ENCODE assay signal across 21 cellular contexts in the genomic region with DNA sequence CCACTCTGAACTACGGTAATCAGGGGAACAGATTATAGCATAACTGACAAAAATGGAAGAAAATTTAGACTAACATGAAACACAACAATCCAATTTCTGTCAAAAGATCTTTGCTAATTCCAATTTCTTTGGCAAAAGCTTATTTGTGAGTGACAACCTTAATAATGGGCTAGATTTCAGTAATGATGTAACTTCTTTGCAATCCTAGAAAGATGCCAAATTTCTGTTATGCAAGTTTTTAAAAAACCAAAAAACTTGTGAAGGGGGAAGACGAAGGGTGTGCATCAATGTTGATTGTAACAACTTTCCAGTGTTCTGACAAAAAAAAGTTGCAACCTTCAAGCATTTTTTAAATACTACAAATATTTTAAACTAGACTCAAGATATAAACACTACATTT. TPM values are rescaled to one million over a fixed set of nuclear protein-coding genes. Genes with fewer than 3 reads are reported as not detected.
A peak's percentile ranks its signal among the peaks of the same experiment; 100 is the strongest.
DNase-seq lines count a peak whose midpoint lies in the region; ATAC-seq and TF ChIP-seq lines count a peak whose summit lies in the region.
"Had no signal": no experiment of that assay in that cellular context is flagged by ENCODE, and none has a peak within 500 bp of the region (broad histone marks: within the 10 kb centered on the region; RNA-seq: fewer than 3 reads in every experiment).

No MANE protein-coding gene starts in this region.

- H3K27ac Mint-ChIP-seq in WTC11 = peak overlapping the region; percentile 71; the same call in 1 of the 2 replicates
- H3K27ac Mint-ChIP-seq: activated naive CD8-positive, alpha-beta T cell treated with anti-CD3 and anti-CD28 coated beads, Interleukin-2, amount 50 U/mL, for 24 hours; dendritic cell treated with granulocyte-macrophage colony-stimulating factor and Interleukin-4, amounts not matched to agents 40 ng/mL and 50 ng/mL, for 4 days; T-helper 2 cell treated with Interferon-gamma antibody and Interleukin-4, amounts not matched to agents 5 μg/mL and 100 μg/mL, for 36 hours had no signal

- intact Hi-C loops in Right ventricle myocardium inferior (cut with DNase I) = loop anchor here (5.0 to 10.0 kb wide), 2 partner anchors 193 to 335 kb away; no protein-coding TSS in a partner anchor
- intact Hi-C loops in cardiac septum (cut with DNase I) = loop anchor here (5.0 kb wide), 1 partner anchor 195 kb away; no protein-coding TSS in a partner anchor

- peak; percentile 38 for ATAC-seq in Right ventricle myocardium inferior
- ATAC-seq in WTC11 = no peak
- ATAC-seq in HG03439 (IDR thresholded peaks at IDR 0.05; ENCODE audit: unreplicated experiment) = no peak
- ATAC-seq: A549; activated naive CD8-positive, alpha-beta T cell treated with anti-CD3 and anti-CD28 coated beads, Interleukin-2, amount 50 U/mL, for 24 hours; foreskin keratinocyte; stimulated activated naive CD8-positive, alpha-beta T cell treated with anti-CD3 and anti-CD28 coated beads, Interleukin-15, amount 100 ng/mL, for 72 hours had no signal

- peaks cover 47% of the 10 kb centered on the region for H3K36me3 ChIP-seq in HAP-1 (replicated peaks)

- CTCF ChIA-PET in WTC11 (lab: Charles Lee) = interaction anchor here (0.7 to 1.3 kb wide), 5 partner anchors 21 to 355 kb away, joined by 3 to 6 read pairs (median 4); no protein-coding TSS in a partner anchor

- H3K9me3 Mint-ChIP-seq in WTC11 = no peaks in the 10 kb centered on the region
- H3K9me3 Mint-ChIP-seq: activated naive CD8-positive, alpha-beta T cell treated with anti-CD3 and anti-CD28 coated beads, Interleukin-2, amount 50 U/mL, for 24 hours; dendritic cell treated with granulocyte-macrophage colony-stimulating factor and Interleukin-4, amounts not matched to agents 40 ng/mL and 50 ng/mL, for 4 days; stimulated activated naive CD8-positive, alpha-beta T cell treated with anti-CD3 and anti-CD28 coated beads, Interleukin-15, amount 100 ng/mL, for 72 hours; T-helper 2 cell treated with Interferon-gamma antibody and Interleukin-4, amounts not matched to agents 5 μg/mL and 100 μg/mL, for 36 hours had no signal

- H3K27me3 ChIP-seq in HAP-1 (ENCODE audit: low read depth) = no peaks in the 10 kb centered on the region
- H3K27me3 ChIP-seq: foreskin keratinocyte had no signal

- H3K36me3 Mint-ChIP-seq in WTC11 = peaks cover 29% of the 10 kb centered on the region

- peaks cover 18% of the 10 kb centered on the region for H3K4me1 Mint-ChIP-seq in WTC11

- H3K9me3 ChIP-seq in HAP-1 = no peaks in the 10 kb centered on the region
- H3K9me3 ChIP-seq: A549 had no signal

- no peak overlapping the region for H3K4me3 Mint-ChIP-seq in WTC11
- H3K4me3 Mint-ChIP-seq: activated naive CD8-positive, alpha-beta T cell treated with anti-CD3 and anti-CD28 coated beads, Interleukin-2, amount 50 U/mL, for 24 hours; dendritic cell treated with granulocyte-macrophage colony-stimulating factor and Interleukin-4, amounts not matched to agents 40 ng/mL and 50 ng/mL, for 4 days; stimulated activated naive CD8-positive, alpha-beta T cell treated with anti-CD3 and anti-CD28 coated beads, Interleukin-15, amount 100 ng/mL, for 72 hours; T-helper 2 cell treated with Interferon-gamma antibody and Interleukin-4, amounts not matched to agents 5 μg/mL and 100 μg/mL, for 36 hours had no signal

- no peak overlapping the region for H3K4me3 ChIP-seq in fibroblast of the aortic adventitia (ENCODE audit: low read depth, low read length)
- no peak overlapping the region for H3K4me3 ChIP-seq in HAP-1
- H3K4me3 ChIP-seq: A549 had no signal

- DNase-seq in Right ventricle myocardium inferior (ENCODE audit: missing footprints) = no peak
- DNase-seq in cardiac septum (ENCODE audit: low spot score) = no peak
- no peak for DNase-seq in WTC11 (ENCODE audit: low spot score)
- DNase-seq in fibroblast of the aortic adventitia (ENCODE audit: low read depth) = peak; percentile 76
- peak; percentile 6 for DNase-seq in stromal cell of bone marrow (ENCODE audit: low read depth)
- DNase-seq in HAP-1 (ENCODE audit: low spot score in 2 of 2) = no peak
- DNase-seq in activated CD4-positive, alpha-beta T cell treated with anti-CD3 and anti-CD28 coated beads for 4 hours = no peak
- DNase-seq: activated CD4-positive, alpha-beta T cell treated with anti-CD3 and anti-CD28 coated beads, Interleukin-2, amount 50 U/mL, for 4 hours; activated gamma-delta T cell; activated naive CD8-positive, alpha-beta T cell treated with anti-CD3 and anti-CD28 coated beads, Interleukin-2, amount 50 U/mL, for 24 hours; foreskin keratinocyte; islet precursor cell; NCI-H1436 treated with DMSO at 0.1 percent for 48 hours; nucleus accumbens; stimulated activated CD4-positive, alpha-beta T cell treated with anti-CD3 and anti-CD28 coated beads, Interleukin-4, amount 100 ng/mL, for 4 hours; stimulated activated naive CD8-positive, alpha-beta T cell treated with anti-CD3 and anti-CD28 coated beads, Interleukin-15, amount 100 ng/mL, for 72 hours; trophoblast cell had no signal

- TF ChIP-seq CTCF in WTC11 (IDR thresholded peaks at IDR 0.05) (no peak), fibroblast of the aortic adventitia (IDR thresholded peaks at IDR 0.05; ENCODE audit: insufficient read depth, low read length) (no peak)

- POLR2A ChIA-PET in WTC11 (lab: Charles Lee) = no interaction called here

- H3K4me1 ChIP-seq in HAP-1 = peaks cover 16% of the 10 kb centered on the region
- H3K4me1 ChIP-seq: foreskin keratinocyte had no signal

- no peaks in the 10 kb centered on the region for H3K27me3 Mint-ChIP-seq in WTC11 (ENCODE audit: low read depth)
- H3K27me3 Mint-ChIP-seq: activated naive CD8-positive, alpha-beta T cell treated with anti-CD3 and anti-CD28 coated beads, Interleukin-2, amount 50 U/mL, for 24 hours; dendritic cell treated with granulocyte-macrophage colony-stimulating factor and Interleukin-4, amounts not matched to agents 40 ng/mL and 50 ng/mL, for 4 days; stimulated activated naive CD8-positive, alpha-beta T cell treated with anti-CD3 and anti-CD28 coated beads, Interleukin-15, amount 100 ng/mL, for 72 hours had no signal

- in situ Hi-C loops in HAP-1 (cut with MboI; ENCODE audit: low sequenced_read_pairs) = loop anchor here (5.0 kb wide), 1 partner anchor 410 kb away; no protein-coding TSS in a partner anchor

TF ChIP-seq in WTC11, 78 proteins besides CTCF, POLR2A, EP300 and RAD21:
- TF ChIP-seq, protein P1, sequence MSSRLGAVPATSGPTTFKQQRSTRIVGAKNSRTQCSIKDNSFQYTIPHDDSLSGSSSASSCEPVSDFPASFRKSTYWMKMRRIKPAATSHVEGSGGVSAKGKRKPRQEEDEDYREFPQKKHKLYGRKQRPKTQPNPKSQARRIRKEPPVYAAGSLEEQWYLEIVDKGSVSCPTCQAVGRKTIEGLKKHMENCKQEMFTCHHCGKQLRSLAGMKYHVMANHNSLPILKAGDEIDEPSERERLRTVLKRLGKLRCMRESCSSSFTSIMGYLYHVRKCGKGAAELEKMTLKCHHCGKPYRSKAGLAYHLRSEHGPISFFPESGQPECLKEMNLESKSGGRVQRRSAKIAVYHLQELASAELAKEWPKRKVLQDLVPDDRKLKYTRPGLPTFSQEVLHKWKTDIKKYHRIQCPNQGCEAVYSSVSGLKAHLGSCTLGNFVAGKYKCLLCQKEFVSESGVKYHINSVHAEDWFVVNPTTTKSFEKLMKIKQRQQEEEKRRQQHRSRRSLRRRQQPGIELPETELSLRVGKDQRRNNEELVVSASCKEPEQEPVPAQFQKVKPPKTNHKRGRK (CRISPR knock-in tag; IDR thresholded peaks at IDR 0.05; ENCODE audit: borderline replicate concordance) = no peak
- TF ChIP-seq, protein P2, sequence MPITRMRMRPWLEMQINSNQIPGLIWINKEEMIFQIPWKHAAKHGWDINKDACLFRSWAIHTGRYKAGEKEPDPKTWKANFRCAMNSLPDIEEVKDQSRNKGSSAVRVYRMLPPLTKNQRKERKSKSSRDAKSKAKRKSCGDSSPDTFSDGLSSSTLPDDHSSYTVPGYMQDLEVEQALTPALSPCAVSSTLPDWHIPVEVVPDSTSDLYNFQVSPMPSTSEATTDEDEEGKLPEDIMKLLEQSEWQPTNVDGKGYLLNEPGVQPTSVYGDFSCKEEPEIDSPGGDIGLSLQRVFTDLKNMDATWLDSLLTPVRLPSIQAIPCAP (CRISPR knock-in tag; IDR thresholded peaks at IDR 0.05) = no peak
- TF ChIP-seq OVOL2 (CRISPR knock-in tag; IDR thresholded peaks at IDR 0.05; ENCODE audit: borderline replicate concordance) = no peak
- TF ChIP-seq, protein P3, sequence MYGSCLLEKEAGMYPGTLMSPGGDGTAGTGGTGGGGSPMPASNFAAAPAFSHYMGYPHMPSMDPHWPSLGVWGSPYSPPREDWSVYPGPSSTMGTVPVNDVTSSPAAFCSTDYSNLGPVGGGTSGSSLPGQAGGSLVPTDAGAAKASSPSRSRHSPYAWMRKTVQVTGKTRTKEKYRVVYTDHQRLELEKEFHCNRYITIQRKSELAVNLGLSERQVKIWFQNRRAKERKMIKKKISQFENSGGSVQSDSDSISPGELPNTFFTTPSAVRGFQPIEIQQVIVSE (CRISPR knock-in tag; IDR thresholded peaks at IDR 0.05; ENCODE audit: borderline replicate concordance) = no peak

RNA-seq across cellular contexts. Expression of a gene that starts 59.9 kb away (rescaled TPM):
- total RNA-seq in Right ventricle myocardium inferior (20.7 TPM), cardiac septum (33.1 TPM), WTC11 (2021) (56.0 to 62.0 TPM (median 56.5 TPM) in 3 replicates), fibroblast of the aortic adventitia (ENCODE audit: low replicate concordance) (46.6 and 106 TPM in 2 replicates)

Comparison
In these comparisons a context has a peak if more than half of its experiments do, and no peak if none do; other contexts are left out.
1. DNase-seq: peak in fibroblast of the aortic adventitia (single experiment) and stromal cell of bone marrow (single experiment); none in Right ventricle myocardium inferior (single experiment), cardiac septum (single experiment), WTC11 (single experiment), HAP-1 (0 of 2) and activated CD4-positive, alpha-beta T cell treated with anti-CD3 and anti-CD28 coated beads for 4 hours (0 of 2).